ENCODE assay signal across 31 cellular contexts in genomic region chr11:108565653-108566052, GRCh38. TPM values are rescaled to one million over a fixed set of nuclear protein-coding genes. Genes with fewer than 3 reads are reported as not detected.
DNase-seq lines count a peak whose midpoint lies in the region; TF ChIP-seq lines count a peak whose summit lies in the region.
"Had no signal": no experiment of that assay in that cellular context is flagged by ENCODE, and none has a peak within 500 bp of the region (broad histone marks: within the 10 kb centered on the region; RNA-seq: fewer than 3 reads in every experiment).

No MANE protein-coding gene starts in this region.

- H3K4me1 ChIP-seq in prostate gland (replicated peaks), result no peaks in the 10 kb centered on the region

- 43% methylated on average over 3 of the region's 3 CpGs for WGBS in prostate gland

- intact Hi-C loops in prostate gland (cut with DNase I), result no loop called here

- H3K27me3 ChIP-seq in prostate gland (replicated peaks; ENCODE audit: insufficient read depth), result no peaks in the 10 kb centered on the region
- H3K27me3 ChIP-seq: ascending aorta, cardiac muscle cell, thyroid gland had no signal

- TF ChIP-seq POLR2A in prostate gland (IDR thresholded peaks at IDR 0.05), result no peak

- H3K4me3 ChIP-seq in LNCaP clone FGC (ENCODE audit: low read depth, low read length), result no peak overlapping the region
- no peak overlapping the region for H3K4me3 ChIP-seq in prostate gland
- H3K4me3 ChIP-seq: ascending aorta, cardiac muscle cell, GM12878, thyroid gland had no signal

- DNase-seq in LNCaP clone FGC (ENCODE audit: low read depth) (peak; percentile 75), NCI-H2107 treated with DMSO at 0.1 percent for 48 hours (lab: John Stamatoyannopoulos, UW; ENCODE audit: unreplicated experiment) (peak; percentile 95), cerebellar cortex (ENCODE audit: low spot score) (peak; percentile 86), prostate gland (ENCODE audit: low spot score) (peak; percentile 35), Kasumi-1 (lab: John Stamatoyannopoulos, UW) (no peak), putamen (ENCODE audit: low spot score) (no peak)
- no peak for DNase-seq in activated CD4-positive, alpha-beta T cell treated with anti-CD3 and anti-CD28 coated beads for 1 hour
- DNase-seq: activated CD4-positive, CD25-positive, alpha-beta regulatory T cell; activated CD8-positive, alpha-beta memory T cell treated with anti-CD3 and anti-CD28 coated beads, Interleukin-2, amount 10 ng/mL, durations not matched to agents 7 days and 5 days; activated gamma-delta T cell treated with Interleukin-2 at 50 U/mL for 16 hours; activated T-cell treated with anti-CD3 and anti-CD28 coated beads, Interleukin-2, amount 50 U/mL, for 4 hours; CD8-positive, alpha-beta memory T cell; cortex of kidney; DMS 273 treated with DMSO at 0.1 percent for 48 hours; effector memory CD8-positive, alpha-beta T cell; H7; immature natural killer cell; left cardiac atrium; mesenchymal stem cell; NCI-H187 treated with DMSO at 0.1 percent for 48 hours; NCI-H510A treated with DMSO at 0.1 percent for 48 hours; PC-3; posterior cingulate gyrus; Right ventricle myocardium superior; stimulated activated CD4-positive, alpha-beta T cell treated with anti-CD3 and anti-CD28 coated beads, Interleukin-12 subunit alpha, Interleukin-12 subunit beta, amount 100 ng/mL, for 4 hours; stimulated activated CD4-positive, alpha-beta T cell treated with anti-CD3 and anti-CD28 coated beads, Interleukin-2, amount 100 ng/mL, for 48 hours; T-helper 17 cell; thyroid gland had no signal

- TF ChIP-seq CTCF in LNCaP clone FGC (IDR thresholded peaks at IDR 0.05; ENCODE audit: control insufficient read depth, extremely low read depth, insufficient read depth) (no peak), prostate gland (IDR thresholded peaks at IDR 0.05) (no peak)

- H3K36me3 ChIP-seq in prostate gland, result no peaks in the 10 kb centered on the region
- H3K36me3 ChIP-seq: ascending aorta, cardiac muscle cell, thyroid gland had no signal

- H3K27ac ChIP-seq in prostate gland, result no peak overlapping the region
- H3K27ac ChIP-seq: ascending aorta, cardiac muscle cell, thyroid gland had no signal

- H3K9me3 ChIP-seq in prostate gland, result no peaks in the 10 kb centered on the region
- H3K9me3 ChIP-seq: ascending aorta, thyroid gland had no signal

RNA-seq across cellular contexts. Expression of gene EXPH5, which starts 27.9 kb away (rescaled TPM):
- 10 to 100 TPM in 1 of 2 donors, 1 to 10 TPM in 1; 6.6 to 17.3 TPM for total RNA-seq in prostate gland

Comparison
In these comparisons a context has a peak if more than half of its experiments do, and no peak if none do; other contexts are left out.
1. DNase-seq: peak in LNCaP clone FGC (single experiment), NCI-H2107 treated with DMSO at 0.1 percent for 48 hours (single experiment), cerebellar cortex (single experiment) and prostate gland (single experiment); none in Kasumi-1 (0 of 2), putamen (single experiment) and activated CD4-positive, alpha-beta T cell treated with anti-CD3 and anti-CD28 coated beads for 1 hour (single experiment).